Comparison of ENCODE assay signal across 11 cellular contexts in genomic region chr7:28069788-28070187, GRCh38.
A peak's percentile ranks its signal among the peaks of the same experiment; 100 is the strongest.
DNase-seq lines count a peak whose midpoint lies in the region; ATAC-seq, FAIRE-seq and TF ChIP-seq lines count a peak whose summit lies in the region.
"Had no signal": no experiment of that assay in that cellular context is flagged by ENCODE, and none has a peak within 500 bp of the region (broad histone marks: within the 10 kb centered on the region; RNA-seq: fewer than 3 reads in every experiment).

No MANE protein-coding gene starts in this region.

- no peaks in the 10 kb centered on the region for H3K9me3 Mint-ChIP-seq in mesothelial cell of epicardium
- H3K9me3 Mint-ChIP-seq: activated naive CD8-positive, alpha-beta T cell treated with anti-CD3 and anti-CD28 coated beads, Interleukin-2, amount 10 ng/mL, durations not matched to agents 7 days and 5 days had no signal

- H3K27me3 ChIP-seq in transverse colon (no peaks in the 10 kb centered on the region), foreskin keratinocyte (no peaks in the 10 kb centered on the region), H7 (ENCODE audit: control insufficient read depth, insufficient read depth, low read length) (no peaks in the 10 kb centered on the region)

- no peaks in the 10 kb centered on the region for H3K9me3 ChIP-seq in transverse colon

- H3K27ac ChIP-seq in transverse colon, result peak overlapping the region; percentile 57 to 76 (median 67)
- no peak overlapping the region for H3K27ac ChIP-seq in foreskin keratinocyte
- H3K27ac ChIP-seq: WERI-Rb-1 had no signal

- TF ChIP-seq POLR2A in transverse colon (IDR thresholded peaks at IDR 0.05), result no peak

- FAIRE-seq in endometrium (lab: Jason Lieb, UNC), result peak; percentile 99

- peaks cover 10 to 43% (median 15%) of the 10 kb centered on the region in 4 donors for H3K4me1 ChIP-seq in transverse colon
- no peaks in the 10 kb centered on the region for H3K4me1 ChIP-seq in foreskin keratinocyte

- ATAC-seq in foreskin keratinocyte, result no peak

- intact Hi-C loops in transverse colon (cut with DNase I; ENCODE audit: low total_unique reads), result no loop called here

- H3K36me3 ChIP-seq in transverse colon (no peaks in the 10 kb centered on the region), H7 (replicated peaks; ENCODE audit: control insufficient read depth, insufficient read depth, low read length) (no peaks in the 10 kb centered on the region)
- H3K36me3 ChIP-seq: WERI-Rb-1 had no signal

- TF ChIP-seq CTCF in mesothelial cell of epicardium (IDR thresholded peaks at IDR 0.05; ENCODE audit: unreplicated experiment) (no peak), transverse colon (IDR thresholded peaks at IDR 0.05) (no peak), foreskin keratinocyte (conservative IDR thresholded peaks at IDR 0.05) (no peak)

- 33 to 45% methylated on average over 1 to 10 of the region's 10 CpGs for WGBS in transverse colon (ENCODE audit: low coverage in 1 of 2), 2 donors

- in situ Hi-C loops in transverse colon (cut with MboI; ENCODE audit: low pct_ligation_motif_present in 1 of 4, low pct_unique_long_range_greater_than_20kb in 1 of 4, low sequenced_read_pairs in 3 of 4), result no loop called here

- TF ChIP-seq EP300 in transverse colon (IDR thresholded peaks at IDR 0.05; ENCODE audit: low read depth), result no peak

- H3K4me3 ChIP-seq in transverse colon (no peak overlapping the region), H7 (ENCODE audit: insufficient read depth, low read depth, low read length) (no peak overlapping the region)

- H3K27me3 Mint-ChIP-seq in mesothelial cell of epicardium (ENCODE audit: low read depth), result no peaks in the 10 kb centered on the region

- peak overlapping the region; percentile 95 for H3K27ac Mint-ChIP-seq in mesothelial cell of epicardium
- H3K27ac Mint-ChIP-seq: activated naive CD8-positive, alpha-beta T cell treated with anti-CD3 and anti-CD28 coated beads, Interleukin-2, amount 10 ng/mL, durations not matched to agents 7 days and 5 days had no signal

- H3K4me3 Mint-ChIP-seq in mesothelial cell of epicardium, result no peak overlapping the region
- H3K4me3 Mint-ChIP-seq: activated naive CD8-positive, alpha-beta T cell treated with anti-CD3 and anti-CD28 coated beads, Interleukin-2, amount 10 ng/mL, durations not matched to agents 7 days and 5 days had no signal

- peaks cover 57% of the 10 kb centered on the region for H3K4me1 Mint-ChIP-seq in mesothelial cell of epicardium
- H3K4me1 Mint-ChIP-seq: activated naive CD8-positive, alpha-beta T cell treated with anti-CD3 and anti-CD28 coated beads, Interleukin-2, amount 10 ng/mL, durations not matched to agents 7 days and 5 days had no signal

- no peaks in the 10 kb centered on the region for H3K36me3 Mint-ChIP-seq in mesothelial cell of epicardium
- H3K36me3 Mint-ChIP-seq: activated naive CD8-positive, alpha-beta T cell treated with anti-CD3 and anti-CD28 coated beads, Interleukin-2, amount 10 ng/mL, durations not matched to agents 7 days and 5 days had no signal

- DNase-seq in NCI-H446 (lab: John Stamatoyannopoulos, UW), result peak; percentile 9 to 41
- no peak for DNase-seq in NCI-H446 treated with DMSO at 0.1 percent for 48 hours (lab: John Stamatoyannopoulos, UW)
- peak in 1 of 2 experiments; percentile 35 for DNase-seq in mesothelial cell of epicardium (ENCODE audit: low spot score in 2 of 2, unreplicated experiment in 2 of 2)
- DNase-seq in transverse colon, result peak; percentile 26
- no peak for DNase-seq in activated CD4-positive, alpha-beta T cell treated with anti-CD3 and anti-CD28 coated beads, Interleukin-2, amount 50 U/mL, for 4 hours
- no peak for DNase-seq in foreskin keratinocyte
- DNase-seq in H7, result no peak
- DNase-seq: 8988T; activated naive CD8-positive, alpha-beta T cell treated with anti-CD3 and anti-CD28 coated beads, Interleukin-2, amount 10 ng/mL, durations not matched to agents 7 days and 5 days; WERI-Rb-1 had no signal

Comparison
In these comparisons a context has a peak if more than half of its experiments do, and no peak if none do; other contexts are left out.
1. DNase-seq: peak in NCI-H446 (2 of 2) and transverse colon (single experiment); none in NCI-H446 treated with DMSO at 0.1 percent for 48 hours (single experiment), activated CD4-positive, alpha-beta T cell treated with anti-CD3 and anti-CD28 coated beads, Interleukin-2, amount 50 U/mL, for 4 hours (0 of 2), foreskin keratinocyte (0 of 2) and H7 (single experiment).